ENCODE assay signal across 19 cellular contexts in genomic region chr9:92980085-92980745, GRCh38. TPM values are rescaled to one million over a fixed set of nuclear protein-coding genes. Genes with fewer than 3 reads are reported as not detected.
A peak's percentile ranks its signal among the peaks of the same experiment; 100 is the strongest.
DNase-seq lines count a peak whose midpoint lies in the region; ATAC-seq, FAIRE-seq and TF ChIP-seq lines count a peak whose summit lies in the region.
"Had no signal": no experiment of that assay in that cellular context is flagged by ENCODE, and none has a peak within 500 bp of the region (broad histone marks: within the 10 kb centered on the region; RNA-seq: fewer than 3 reads in every experiment).

No MANE protein-coding gene starts in this region.

- no peak for FAIRE-seq in A549 (lab: Jason Lieb, UNC)
- FAIRE-seq: G401.6, HepG2 had no signal

- intact Hi-C loops in activated CD4-positive, alpha-beta memory T cell treated with anti-CD3 and anti-CD28 coated beads for 36 hours (cut with micrococcal nuclease), result loop anchor here (1.0 kb wide), 1 partner anchor 10 kb away; no protein-coding TSS in a partner anchor

- TF ChIP-seq POLR2A in A549 (IDR thresholded peaks at IDR 0.05; ENCODE audit: low read length), result no peak

- no peak for TF ChIP-seq EP300 in A549 (IDR thresholded peaks at IDR 0.05)

- TF ChIP-seq CTCF in A549 (IDR thresholded peaks at IDR 0.05) (no peak), GM10248 (IDR thresholded peaks at IDR 0.05; ENCODE audit: control extremely low read depth, extremely low read depth, low read depth, missing control alignments) (no peak), epithelial cell of esophagus (IDR thresholded peaks at IDR 0.05; ENCODE audit: insufficient read depth, low read depth, low read length, missing control alignments) (no peak), glutamatergic neuron (IDR thresholded peaks at IDR 0.05; ENCODE audit: partially characterized antibody, unreplicated experiment) (no peak)

- no peaks in the 10 kb centered on the region for H3K4me1 ChIP-seq in A549
- H3K4me1 ChIP-seq: BE2C, psoas muscle had no signal

- H3K27ac Mint-ChIP-seq in activated CD4-positive, alpha-beta memory T cell treated with anti-CD3 and anti-CD28 coated beads for 36 hours, result peak overlapping the region; percentile 90
- H3K27ac Mint-ChIP-seq in glutamatergic neuron (ENCODE audit: unreplicated experiment), result no peak overlapping the region

- no peak for ATAC-seq in A549
- ATAC-seq in HG02571 (IDR thresholded peaks at IDR 0.05; ENCODE audit: unreplicated experiment), result no peak
- no peak for ATAC-seq in GM18858 (IDR thresholded peaks at IDR 0.05; ENCODE audit: unreplicated experiment)
- ATAC-seq: HepG2, psoas muscle had no signal

- WGBS in A549 (ENCODE audit: missing lambda C conversion rate), result 41% methylated on average over 7 of the region's 7 CpGs

- H3K4me1 Mint-ChIP-seq in activated CD4-positive, alpha-beta memory T cell treated with anti-CD3 and anti-CD28 coated beads for 36 hours (ENCODE audit: low read depth), result peaks cover 67% of the 10 kb centered on the region
- no peaks in the 10 kb centered on the region for H3K4me1 Mint-ChIP-seq in glutamatergic neuron (ENCODE audit: low read depth, unreplicated experiment)

- H3K36me3 Mint-ChIP-seq in activated CD4-positive, alpha-beta memory T cell treated with anti-CD3 and anti-CD28 coated beads for 36 hours, result peaks cover 56% of the 10 kb centered on the region
- H3K36me3 Mint-ChIP-seq in glutamatergic neuron (ENCODE audit: unreplicated experiment), result peaks cover 12% of the 10 kb centered on the region

- peaks cover 19% of the 10 kb centered on the region for H3K9me3 Mint-ChIP-seq in activated CD4-positive, alpha-beta memory T cell treated with anti-CD3 and anti-CD28 coated beads for 36 hours
- H3K9me3 Mint-ChIP-seq in glutamatergic neuron (ENCODE audit: unreplicated experiment), result peaks cover 10% of the 10 kb centered on the region

- H3K4me3 Mint-ChIP-seq in activated CD4-positive, alpha-beta memory T cell treated with anti-CD3 and anti-CD28 coated beads for 36 hours, result peak overlapping the region; percentile 41
- H3K4me3 Mint-ChIP-seq in glutamatergic neuron (ENCODE audit: unreplicated experiment), result no peak overlapping the region

- CTCF ChIA-PET in A549 (lab: Yijun Ruan, JAX) (interaction anchor here (1.0 kb wide), 1 partner anchor 24 kb away, joined by 4 read pairs; no protein-coding TSS in a partner anchor), GM10248 (lab: Yijun Ruan, JAX) (interaction anchor here (1.2 kb wide), 1 partner anchor 10 kb away, joined by 4 read pairs; no protein-coding TSS in a partner anchor)
- CTCF ChIA-PET in activated CD4-positive, alpha-beta memory T cell treated with anti-CD3 and anti-CD28 coated beads for 36 hours (lab: Charles Lee), result interaction anchor here (0.6 to 2.3 kb wide), 5 partner anchors 13 to 129 kb away, joined by 3 to 8 read pairs (median 4); no protein-coding TSS in a partner anchor

- no peak overlapping the region for H3K4me2 ChIP-seq in A549

- H3K27me3 Mint-ChIP-seq in activated CD4-positive, alpha-beta memory T cell treated with anti-CD3 and anti-CD28 coated beads for 36 hours, result no peaks in the 10 kb centered on the region
- H3K27me3 Mint-ChIP-seq in glutamatergic neuron (ENCODE audit: unreplicated experiment), result peaks cover 3% of the 10 kb centered on the region

- H3K27ac ChIP-seq in A549, result no peak overlapping the region
- H3K27ac ChIP-seq: psoas muscle had no signal

- POLR2A ChIA-PET in A549 (lab: Yijun Ruan, JAX) (no interaction called here), GM10248 (lab: Yijun Ruan, JAX) (no interaction called here)
- POLR2A ChIA-PET in activated CD4-positive, alpha-beta memory T cell treated with anti-CD3 and anti-CD28 coated beads for 36 hours (lab: Charles Lee), result interaction anchor here (0.7 kb wide), 1 partner anchor 119 kb away, joined by 4 read pairs; no protein-coding TSS in a partner anchor

- H3K4me3 ChIP-seq in A549 (no peak overlapping the region), epithelial cell of esophagus (ENCODE audit: low read length) (no peak overlapping the region)
- H3K4me3 ChIP-seq: psoas muscle had no signal

- H3K9me3 ChIP-seq in A549, result peaks cover 30% of the 10 kb centered on the region; the same call in 2 of the 3 replicates
- H3K9me3 ChIP-seq: psoas muscle had no signal

- no peak for DNase-seq in A549 (ENCODE audit: low read depth in 1 of 2, low spot score in 1 of 2)
- DNase-seq in GM10248 (ENCODE audit: extremely low spot score), result peak; percentile 17
- DNase-seq in activated CD4-positive, alpha-beta memory T cell treated with anti-CD3 and anti-CD28 coated beads for 36 hours, result peak; percentile 25
- DNase-seq in epithelial cell of esophagus (ENCODE audit: low read depth), result peak; percentile 70
- no peak for DNase-seq in glutamatergic neuron
- no peak for DNase-seq in GF-D8 (lab: John Stamatoyannopoulos, UW)
- DNase-seq: anterior cingulate cortex; BE2C; foreskin fibroblast; NCI-H1436 treated with DMSO at 0.1 percent for 48 hours; NCI-H526 treated with DMSO at 0.1 percent for 48 hours; psoas muscle; SHP77 treated with DMSO at 0.1 percent for 48 hours; stimulated activated naive CD4-positive, alpha-beta T cell had no signal

- TF ChIP-seq RAD21 in A549 (conservative IDR thresholded peaks at IDR 0.05 in 1 of 2, IDR thresholded peaks at IDR 0.05 in 1 of 2), result no peak

TF ChIP-seq in A549, 52 proteins besides CTCF, POLR2A, EP300 and RAD21:
- TF ChIP-seq MAFK (IDR thresholded peaks at IDR 0.05; ENCODE audit: partially characterized antibody) (no peak), RNF2 (IDR thresholded peaks at IDR 0.05; ENCODE audit: borderline replicate concordance, low read depth) (no peak), HDAC2 (IDR thresholded peaks at IDR 0.05) (no peak), TP53 (CRISPR knock-in tag; IDR thresholded peaks at IDR 0.05) (no peak), HMGXB4 (CRISPR knock-in tag; IDR thresholded peaks at IDR 0.05; ENCODE audit: borderline replicate concordance) (no peak), FOSL2 (IDR thresholded peaks at IDR 0.05) (no peak), FOSL2 (CRISPR knock-in tag; IDR thresholded peaks at IDR 0.05) (peak; percentile 21; the same call in 1 of the 2 replicates), CEBPB (IDR thresholded peaks at IDR 0.05) (no peak)

RNA-seq across cellular contexts. Expression of gene FGD3, which starts 32.9 kb away (rescaled TPM):
- polyA plus RNA-seq in A549 (2011; rRNA removed), result 0.23 and 0.26 TPM in 2 replicates
- polyA plus RNA-seq in A549 (2012; cell fraction: cytosol; rRNA removed), result 0.32 and 0.33 TPM in 2 replicates
- polyA plus RNA-seq in A549 (2012; cell fraction: nucleus; rRNA removed), result 0.29 and 0.43 TPM in 2 replicates
- 0.18 to 0.26 TPM (median 0.24 TPM) in 3 replicates for polyA plus RNA-seq in A549 (2017; fragmentation: RNase III; extraction: RNeasy Plus Mini Kit Qiagen cat#74134 plus additional on column Dnase treatment)
- 0.25 and 0.44 TPM in 2 replicates for polyA minus RNA-seq in A549 (2011; rRNA and poly(A)+ RNA removed)
- total RNA-seq in activated CD4-positive, alpha-beta memory T cell treated with anti-CD3 and anti-CD28 coated beads for 36 hours, result 10 to 100 TPM; 41.3 to 47.7 TPM
- 1.2 TPM for total RNA-seq in glutamatergic neuron (ENCODE audit: unreplicated experiment)
- total RNA-seq: dermis microvascular lymphatic vessel endothelial cell had no signal

Comparison
In these comparisons a context has a peak if more than half of its experiments do, and no peak if none do; other contexts are left out.
1. DNase-seq: peak in GM10248 (single experiment), activated CD4-positive, alpha-beta memory T cell treated with anti-CD3 and anti-CD28 coated beads for 36 hours (single experiment) and epithelial cell of esophagus (single experiment); none in A549 (0 of 2), glutamatergic neuron (single experiment) and GF-D8 (single experiment).
2. RNA of gene FGD3, which starts 32.9 kb away (total RNA-seq): 41.3 to 47.7 TPM in activated CD4-positive, alpha-beta memory T cell treated with anti-CD3 and anti-CD28 coated beads for 36 hours; 1.2 TPM in glutamatergic neuron (single experiment); every median in the first group is over 10 times any median in the second.